26 cellular contexts compared by ENCODE assay signal in genomic region chr3:4806535-4807108, GRCh38.
DNase-seq lines count a peak whose midpoint lies in the region; ATAC-seq and TF ChIP-seq lines count a peak whose summit lies in the region.
"Had no signal": no experiment of that assay in that cellular context is flagged by ENCODE, and none has a peak within 500 bp of the region (broad histone marks: within the 10 kb centered on the region; RNA-seq: fewer than 3 reads in every experiment).

No MANE protein-coding gene starts in this region.

- H3K27me3 ChIP-seq in CD8-positive, alpha-beta T cell (ENCODE audit: insufficient read depth, low read length): no peaks in the 10 kb centered on the region
- no peaks in the 10 kb centered on the region for H3K27me3 ChIP-seq in gastroesophageal sphincter
- H3K27me3 ChIP-seq: brain microvascular endothelial cell, dorsolateral prefrontal cortex, uterus had no signal

- no peaks in the 10 kb centered on the region for H3K36me3 ChIP-seq in CD8-positive, alpha-beta T cell (ENCODE audit: insufficient read depth, low read length)
- H3K36me3 ChIP-seq in gastroesophageal sphincter: peaks cover 0 to 81% of the 10 kb centered on the region in 2 donors
- H3K36me3 ChIP-seq: brain microvascular endothelial cell, HAP-1, uterus had no signal

- no peak for DNase-seq in activated CD4-positive, alpha-beta T cell treated with anti-CD3 and anti-CD28 coated beads, Interleukin-2, amount 10 ng/mL, durations not matched to agents 24 days and 14 days
- DNase-seq in activated CD4-positive, alpha-beta T cell treated with anti-CD3 and anti-CD28 coated beads, Interleukin-2, amount 50 U/mL, for 48 hours: no peak
- no peak for DNase-seq in CD8-positive, alpha-beta T cell
- DNase-seq in activated CD4-positive, alpha-beta memory T cell treated with anti-CD3 and anti-CD28 coated beads, Interleukin-2, amount 10 ng/mL, durations not matched to agents 7 days and 5 days: no peak
- no peak for DNase-seq in NCI-H2196 treated with DMSO at 0.1 percent for 48 hours (lab: John Stamatoyannopoulos, UW; ENCODE audit: unreplicated experiment)
- no peak for DNase-seq in stimulated activated naive CD4-positive, alpha-beta T cell (lab: John Stamatoyannopoulos, UW)
- no peak for DNase-seq in OCI-M1 (lab: John Stamatoyannopoulos, UW)
- DNase-seq: 8988T, brain microvascular endothelial cell, dorsolateral prefrontal cortex, hippocampal formation, Kasumi-1, MV-4-11, NCI-H1436 treated with DMSO at 0.1 percent for 48 hours, NCI-H2081 treated with DMSO at 0.1 percent for 48 hours, NCI-H226, NCI-H526 treated with DMSO at 0.1 percent for 48 hours, PC-9, uterus had no signal

- ATAC-seq in CD8-positive, alpha-beta T cell: no peak
- no peak for ATAC-seq in gastroesophageal sphincter
- ATAC-seq: SK-N-SH treated with all-trans-retinoic acid at 6 μM for 48 hours; stimulated activated memory B cell treated with anti-CD40 and anti-IgM and Interleukin-4, amounts not matched to agents 10 μg/mL and 1 μg/mL and 100 μg/mL, for 72 hours had no signal

- no peak for TF ChIP-seq EP300 in gastroesophageal sphincter (IDR thresholded peaks at IDR 0.05)

- no peaks in the 10 kb centered on the region for H3K27me3 Mint-ChIP-seq in activated CD4-positive, alpha-beta T cell treated with anti-CD3 and anti-CD28 coated beads, Interleukin-2, amount 10 ng/mL, durations not matched to agents 24 days and 14 days
- no peaks in the 10 kb centered on the region for H3K27me3 Mint-ChIP-seq in CD8-positive, alpha-beta T cell (ENCODE audit: low read depth)
- no peaks in the 10 kb centered on the region for H3K27me3 Mint-ChIP-seq in activated CD4-positive, alpha-beta memory T cell treated with anti-CD3 and anti-CD28 coated beads, Interleukin-2, amount 10 ng/mL, durations not matched to agents 7 days and 5 days
- H3K27me3 Mint-ChIP-seq: stimulated activated memory B cell treated with anti-CD40 and anti-IgM and Interleukin-4, amounts not matched to agents 10 μg/mL and 1 μg/mL and 100 μg/mL, for 72 hours had no signal

- CTCF ChIA-PET in CD8-positive, alpha-beta T cell (lab: Charles Lee): interaction anchor here (1.1 to 1.4 kb wide), 2 partner anchors 95 to 174 kb away, joined by 4 to 5 read pairs; no protein-coding TSS in a partner anchor
- CTCF ChIA-PET in activated CD4-positive, alpha-beta memory T cell treated with anti-CD3 and anti-CD28 coated beads, Interleukin-2, amount 10 ng/mL, durations not matched to agents 7 days and 5 days (lab: Charles Lee): interaction anchor here (0.6 to 3.7 kb wide), 11 partner anchors 9 to 177 kb away, joined by 3 to 12 read pairs (median 3); no protein-coding TSS in a partner anchor

- POLR2A ChIA-PET in CD8-positive, alpha-beta T cell (lab: Charles Lee): no interaction called here
- POLR2A ChIA-PET in activated CD4-positive, alpha-beta memory T cell treated with anti-CD3 and anti-CD28 coated beads, Interleukin-2, amount 10 ng/mL, durations not matched to agents 7 days and 5 days (lab: Charles Lee): interaction anchor here (0.8 to 3.2 kb wide), 14 partner anchors 15 to 176 kb away, joined by 3 to 33 read pairs (median 4); partner anchors contain the start of gene BHLHE40

- WGBS in gastroesophageal sphincter (ENCODE audit: low coverage in 1 of 2), 2 donors: 94 to 98% methylated on average over 3 to 5 of the region's 6 CpGs

- H3K4me1 Mint-ChIP-seq in activated CD4-positive, alpha-beta T cell treated with anti-CD3 and anti-CD28 coated beads, Interleukin-2, amount 10 ng/mL, durations not matched to agents 24 days and 14 days: peaks cover 58% of the 10 kb centered on the region
- peaks cover 6% of the 10 kb centered on the region for H3K4me1 Mint-ChIP-seq in CD8-positive, alpha-beta T cell (ENCODE audit: low read depth)
- H3K4me1 Mint-ChIP-seq in activated CD4-positive, alpha-beta memory T cell treated with anti-CD3 and anti-CD28 coated beads, Interleukin-2, amount 10 ng/mL, durations not matched to agents 7 days and 5 days: peaks cover 74% of the 10 kb centered on the region
- H3K4me1 Mint-ChIP-seq: stimulated activated memory B cell treated with anti-CD40 and anti-IgM and Interleukin-4, amounts not matched to agents 10 μg/mL and 1 μg/mL and 100 μg/mL, for 72 hours had no signal

- no peaks in the 10 kb centered on the region for H3K4me1 ChIP-seq in CD8-positive, alpha-beta T cell (ENCODE audit: insufficient read depth, low read length)
- H3K4me1 ChIP-seq in gastroesophageal sphincter: peaks cover 1 to 31% (median 2%) of the 10 kb centered on the region in 3 donors
- H3K4me1 ChIP-seq: HAP-1, uterus had no signal

- peaks cover 82% of the 10 kb centered on the region for H3K36me3 Mint-ChIP-seq in activated CD4-positive, alpha-beta T cell treated with anti-CD3 and anti-CD28 coated beads, Interleukin-2, amount 10 ng/mL, durations not matched to agents 24 days and 14 days (ENCODE audit: low read depth)
- peaks cover 78% of the 10 kb centered on the region for H3K36me3 Mint-ChIP-seq in CD8-positive, alpha-beta T cell
- peaks cover 74% of the 10 kb centered on the region for H3K36me3 Mint-ChIP-seq in activated CD4-positive, alpha-beta memory T cell treated with anti-CD3 and anti-CD28 coated beads, Interleukin-2, amount 10 ng/mL, durations not matched to agents 7 days and 5 days (ENCODE audit: low read depth)

- no peak overlapping the region for H3K4me3 ChIP-seq in CD8-positive, alpha-beta T cell (ENCODE audit: low read depth, low read length)
- no peak overlapping the region for H3K4me3 ChIP-seq in gastroesophageal sphincter
- H3K4me3 ChIP-seq: dorsolateral prefrontal cortex, HAP-1, PC-9, uterus had no signal

- no peak overlapping the region for H3K27ac ChIP-seq in CD8-positive, alpha-beta T cell (ENCODE audit: low read depth, low read length)
- peak overlapping the region in 3 of 4 donors; percentile 39 to 72 (median 61) for H3K27ac ChIP-seq in gastroesophageal sphincter
- H3K27ac ChIP-seq: brain microvascular endothelial cell, C4-2B, PC-9, VCaP had no signal

- TF ChIP-seq CTCF in CD8-positive, alpha-beta T cell (IDR thresholded peaks at IDR 0.05): no peak
- no peak for TF ChIP-seq CTCF in gastroesophageal sphincter (IDR thresholded peaks at IDR 0.05)

- peaks cover 9% of the 10 kb centered on the region for H3K9me3 Mint-ChIP-seq in activated CD4-positive, alpha-beta T cell treated with anti-CD3 and anti-CD28 coated beads, Interleukin-2, amount 10 ng/mL, durations not matched to agents 24 days and 14 days
- no peaks in the 10 kb centered on the region for H3K9me3 Mint-ChIP-seq in CD8-positive, alpha-beta T cell
- H3K9me3 Mint-ChIP-seq in activated CD4-positive, alpha-beta memory T cell treated with anti-CD3 and anti-CD28 coated beads, Interleukin-2, amount 10 ng/mL, durations not matched to agents 7 days and 5 days: no peaks in the 10 kb centered on the region
- H3K9me3 Mint-ChIP-seq: nephron; stimulated activated memory B cell treated with anti-CD40 and anti-IgM and Interleukin-4, amounts not matched to agents 10 μg/mL and 1 μg/mL and 100 μg/mL, for 72 hours had no signal

- no peaks in the 10 kb centered on the region for H3K9me3 ChIP-seq in CD8-positive, alpha-beta T cell (ENCODE audit: low read length)
- H3K9me3 ChIP-seq in gastroesophageal sphincter: no peaks in the 10 kb centered on the region
- H3K9me3 ChIP-seq: HAP-1, uterus had no signal

- intact Hi-C loops in activated CD4-positive, alpha-beta T cell treated with anti-CD3 and anti-CD28 coated beads, Interleukin-2, amount 10 ng/mL, durations not matched to agents 24 days and 14 days (cut with micrococcal nuclease): no loop called here
- intact Hi-C loops in CD8-positive, alpha-beta T cell (cut with DNase I, micrococcal nuclease): loop anchor here in 1 of 2 experiments (10.0 kb wide), 1 partner anchor 62 kb away; no protein-coding TSS in a partner anchor

- peak overlapping the region; percentile 27 for H3K27ac Mint-ChIP-seq in activated CD4-positive, alpha-beta T cell treated with anti-CD3 and anti-CD28 coated beads, Interleukin-2, amount 10 ng/mL, durations not matched to agents 24 days and 14 days
- peak overlapping the region; percentile 7 for H3K27ac Mint-ChIP-seq in CD8-positive, alpha-beta T cell
- H3K27ac Mint-ChIP-seq in activated CD4-positive, alpha-beta memory T cell treated with anti-CD3 and anti-CD28 coated beads, Interleukin-2, amount 10 ng/mL, durations not matched to agents 7 days and 5 days: peak overlapping the region; percentile 79

- H3K4me3 Mint-ChIP-seq in activated CD4-positive, alpha-beta T cell treated with anti-CD3 and anti-CD28 coated beads, Interleukin-2, amount 10 ng/mL, durations not matched to agents 24 days and 14 days: no peak overlapping the region
- no peak overlapping the region for H3K4me3 Mint-ChIP-seq in CD8-positive, alpha-beta T cell
- H3K4me3 Mint-ChIP-seq in activated CD4-positive, alpha-beta memory T cell treated with anti-CD3 and anti-CD28 coated beads, Interleukin-2, amount 10 ng/mL, durations not matched to agents 7 days and 5 days: peak overlapping the region; percentile 58
- H3K4me3 Mint-ChIP-seq: nephron; stimulated activated memory B cell treated with anti-CD40 and anti-IgM and Interleukin-4, amounts not matched to agents 10 μg/mL and 1 μg/mL and 100 μg/mL, for 72 hours had no signal

- TF ChIP-seq POLR2A in gastroesophageal sphincter (IDR thresholded peaks at IDR 0.05): no peak

Comparison
In these comparisons a context has a peak if more than half of its experiments do, and no peak if none do; other contexts are left out.
1. H3K27ac Mint-ChIP-seq: peak in every context shown above with its lines; median percentile 79 in activated CD4-positive, alpha-beta memory T cell treated with anti-CD3 and anti-CD28 coated beads, Interleukin-2, amount 10 ng/mL, durations not matched to agents 7 days and 5 days; 27 in activated CD4-positive, alpha-beta T cell treated with anti-CD3 and anti-CD28 coated beads, Interleukin-2, amount 10 ng/mL, durations not matched to agents 24 days and 14 days; 7 in CD8-positive, alpha-beta T cell.